16 cellular contexts compared by ENCODE assay signal in genomic region chrY:3016594-3016993, GRCh38.
DNase-seq lines count a peak whose midpoint lies in the region; ATAC-seq and TF ChIP-seq lines count a peak whose summit lies in the region.
"Had no signal": no experiment of that assay in that cellular context is flagged by ENCODE, and none has a peak within 500 bp of the region (broad histone marks: within the 10 kb centered on the region; RNA-seq: fewer than 3 reads in every experiment).

No MANE protein-coding gene starts in this region.

- no peak for DNase-seq in activated T-cell treated with anti-CD3 and anti-CD28 coated beads, Interleukin-2, amount 50 U/mL, for 72 hours
- DNase-seq in activated T-cell treated with anti-CD3 and anti-CD28 coated beads, Interleukin-2, amount 50 U/mL, for 4 hours = no peak
- peak; percentile 42 for DNase-seq in OCI-LY7 (ENCODE audit: low spot score)
- no peak for DNase-seq in central memory CD8-positive, alpha-beta T cell (ENCODE audit: low spot score in 2 of 2)
- DNase-seq in NCI-H1417 (lab: John Stamatoyannopoulos, UW) = no peak
- no peak for DNase-seq in superior temporal gyrus (ENCODE audit: extremely low spot score)
- no peak for DNase-seq in NOMO-1 (lab: John Stamatoyannopoulos, UW; ENCODE audit: unreplicated experiment in 2 of 2)
- no peak for DNase-seq in activated naive CD4-positive, alpha-beta T cell treated with anti-CD3 and anti-CD28 coated beads, Interleukin-2, amount 10 ng/mL, durations not matched to agents 7 days and 5 days
- DNase-seq: 8988T, C1 segment of cervical spinal cord, DMS 273 treated with DMSO at 0.1 percent for 48 hours, GOT3, NCI-H187 treated with DMSO at 0.1 percent for 48 hours, NCI-H446, SHP77 treated with DMSO at 0.1 percent for 48 hours had no signal

- peaks cover 51% of the 10 kb centered on the region for H3K4me1 ChIP-seq in OCI-LY7 (ENCODE audit: insufficient read depth, low read length, poor library complexity, severe bottlenecking)

- H3K4me1 Mint-ChIP-seq in activated T-cell treated with anti-CD3 and anti-CD28 coated beads, Interleukin-2, amount 50 U/mL, for 72 hours (ENCODE audit: low read depth) = no peaks in the 10 kb centered on the region
- H3K4me1 Mint-ChIP-seq in activated T-cell treated with anti-CD3 and anti-CD28 coated beads, Interleukin-2, amount 50 U/mL, for 4 hours (ENCODE audit: low read depth) = peaks cover 42% of the 10 kb centered on the region
- peaks cover 81% of the 10 kb centered on the region for H3K4me1 Mint-ChIP-seq in central memory CD8-positive, alpha-beta T cell
- peaks cover 5% of the 10 kb centered on the region for H3K4me1 Mint-ChIP-seq in activated naive CD4-positive, alpha-beta T cell treated with anti-CD3 and anti-CD28 coated beads, Interleukin-2, amount 10 ng/mL, durations not matched to agents 7 days and 5 days

- peak overlapping the region; percentile 42 for H3K27ac Mint-ChIP-seq in activated T-cell treated with anti-CD3 and anti-CD28 coated beads, Interleukin-2, amount 50 U/mL, for 72 hours
- peak overlapping the region; percentile 45 for H3K27ac Mint-ChIP-seq in central memory CD8-positive, alpha-beta T cell (ENCODE audit: low read depth)
- no peak overlapping the region for H3K27ac Mint-ChIP-seq in activated naive CD4-positive, alpha-beta T cell treated with anti-CD3 and anti-CD28 coated beads, Interleukin-2, amount 10 ng/mL, durations not matched to agents 7 days and 5 days

- no peak for ATAC-seq in activated T-cell treated with anti-CD3 and anti-CD28 coated beads, Interleukin-2, amount 50 U/mL, for 72 hours (replicated peaks in 1 of 2)
- ATAC-seq in activated T-cell treated with anti-CD3 and anti-CD28 coated beads, Interleukin-2, amount 50 U/mL, for 4 hours = no peak
- no peak for ATAC-seq in central memory CD8-positive, alpha-beta T cell (replicated peaks; ENCODE audit: extremely low read depth, poor library complexity, severe bottlenecking)
- ATAC-seq: SK-N-SH treated with all-trans-retinoic acid at 6 μM for 48 hours had no signal

- BruUV-seq in OCI-LY7 (replicated peaks; lab: Mats Ljungman, UMichigan) = no TSS peak

- POLR2A ChIA-PET in OCI-LY7 (lab: Charles Lee) = interaction anchor here (0.8 to 3.7 kb wide), 4 partner anchors 9 to 24 kb away, joined by 3 to 26 read pairs (median 4); no protein-coding TSS in a partner anchor

- no peaks in the 10 kb centered on the region for H3K9me2 ChIP-seq in OCI-LY7 (ENCODE audit: insufficient read depth, low read length)

- H3K27me3 Mint-ChIP-seq in activated T-cell treated with anti-CD3 and anti-CD28 coated beads, Interleukin-2, amount 50 U/mL, for 72 hours (ENCODE audit: low read depth) = no peaks in the 10 kb centered on the region
- no peaks in the 10 kb centered on the region for H3K27me3 Mint-ChIP-seq in activated T-cell treated with anti-CD3 and anti-CD28 coated beads, Interleukin-2, amount 50 U/mL, for 4 hours (ENCODE audit: low read depth)
- H3K27me3 Mint-ChIP-seq in central memory CD8-positive, alpha-beta T cell = no peaks in the 10 kb centered on the region
- H3K27me3 Mint-ChIP-seq in activated naive CD4-positive, alpha-beta T cell treated with anti-CD3 and anti-CD28 coated beads, Interleukin-2, amount 10 ng/mL, durations not matched to agents 7 days and 5 days = no peaks in the 10 kb centered on the region

- no peaks in the 10 kb centered on the region for H3K9me3 ChIP-seq in OCI-LY7 (ENCODE audit: low read length)

- peak overlapping the region; percentile 55 for H3K4me2 ChIP-seq in OCI-LY7 (ENCODE audit: low read length)

- H3K9me3 Mint-ChIP-seq in activated T-cell treated with anti-CD3 and anti-CD28 coated beads, Interleukin-2, amount 50 U/mL, for 72 hours = no peaks in the 10 kb centered on the region
- no peaks in the 10 kb centered on the region for H3K9me3 Mint-ChIP-seq in activated T-cell treated with anti-CD3 and anti-CD28 coated beads, Interleukin-2, amount 50 U/mL, for 4 hours
- H3K9me3 Mint-ChIP-seq in central memory CD8-positive, alpha-beta T cell = no peaks in the 10 kb centered on the region
- H3K9me3 Mint-ChIP-seq in activated naive CD4-positive, alpha-beta T cell treated with anti-CD3 and anti-CD28 coated beads, Interleukin-2, amount 10 ng/mL, durations not matched to agents 7 days and 5 days = no peaks in the 10 kb centered on the region

- no peak for TF ChIP-seq CTCF in OCI-LY7 (conservative IDR thresholded peaks at IDR 0.05; ENCODE audit: low read length)

- no peaks in the 10 kb centered on the region for H4K20me1 ChIP-seq in OCI-LY7 (ENCODE audit: insufficient read depth, low read length)

- no peaks in the 10 kb centered on the region for H3K36me3 ChIP-seq in OCI-LY7 (ENCODE audit: insufficient read depth, low read length)

- H3K27ac ChIP-seq in OCI-LY7 (ENCODE audit: low read depth, low read length, poor library complexity, severe bottlenecking) = peak overlapping the region; percentile 7

- no peak overlapping the region for H3K4me3 Mint-ChIP-seq in activated T-cell treated with anti-CD3 and anti-CD28 coated beads, Interleukin-2, amount 50 U/mL, for 72 hours
- H3K4me3 Mint-ChIP-seq in activated T-cell treated with anti-CD3 and anti-CD28 coated beads, Interleukin-2, amount 50 U/mL, for 4 hours = no peak overlapping the region
- H3K4me3 Mint-ChIP-seq in central memory CD8-positive, alpha-beta T cell = no peak overlapping the region
- H3K4me3 Mint-ChIP-seq in activated naive CD4-positive, alpha-beta T cell treated with anti-CD3 and anti-CD28 coated beads, Interleukin-2, amount 10 ng/mL, durations not matched to agents 7 days and 5 days = no peak overlapping the region

- intact Hi-C loops in OCI-LY7 (cut with micrococcal nuclease; ENCODE audit: unreplicated experiment) = no loop called here

- no peaks in the 10 kb centered on the region for H3K36me3 Mint-ChIP-seq in activated T-cell treated with anti-CD3 and anti-CD28 coated beads, Interleukin-2, amount 50 U/mL, for 72 hours (ENCODE audit: insufficient read depth in 2 of 2)
- peaks cover 2% of the 10 kb centered on the region for H3K36me3 Mint-ChIP-seq in activated T-cell treated with anti-CD3 and anti-CD28 coated beads, Interleukin-2, amount 50 U/mL, for 4 hours (ENCODE audit: insufficient read depth)
- H3K36me3 Mint-ChIP-seq in central memory CD8-positive, alpha-beta T cell (ENCODE audit: insufficient read depth) = peaks cover 13% of the 10 kb centered on the region
- peaks cover 7% of the 10 kb centered on the region for H3K36me3 Mint-ChIP-seq in activated naive CD4-positive, alpha-beta T cell treated with anti-CD3 and anti-CD28 coated beads, Interleukin-2, amount 10 ng/mL, durations not matched to agents 7 days and 5 days

- H3K79me2 ChIP-seq in OCI-LY7 (ENCODE audit: insufficient read depth, low read depth, low read length) = no peaks in the 10 kb centered on the region

- CTCF ChIA-PET in OCI-LY7 (lab: Charles Lee; ENCODE audit: unreplicated experiment) = no interaction called here
- CTCF ChIA-PET in activated naive CD4-positive, alpha-beta T cell treated with anti-CD3 and anti-CD28 coated beads, Interleukin-2, amount 10 ng/mL, durations not matched to agents 7 days and 5 days (lab: Charles Lee) = no interaction called here

- peak overlapping the region; percentile 16 for H3K4me3 ChIP-seq in OCI-LY7 (ENCODE audit: low read depth, low read length, poor library complexity, severe bottlenecking)

- no peak overlapping the region for H2AFZ ChIP-seq in OCI-LY7 (ENCODE audit: low read length)
